Comparison of ENCODE assay signal across 1 cellular context in the genomic region with DNA sequence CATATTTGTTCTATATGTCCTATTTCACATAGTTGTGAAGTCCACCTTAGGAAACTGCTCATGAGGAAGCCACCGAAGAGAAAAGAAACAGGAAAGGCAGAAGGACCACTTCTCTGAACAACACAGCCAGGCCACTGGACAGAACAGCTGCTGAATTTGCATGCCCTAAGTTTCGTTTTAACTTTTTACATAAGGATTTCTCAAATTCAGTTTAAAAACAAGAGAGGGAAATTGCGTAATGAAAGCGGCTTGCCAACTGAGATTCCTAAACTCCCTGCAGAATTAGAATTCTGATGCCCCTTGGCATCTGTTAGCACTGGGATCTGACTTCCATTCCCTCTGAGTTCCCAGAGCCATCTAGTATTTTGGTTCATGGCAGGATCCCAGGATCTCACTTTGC.
TF ChIP-seq lines count a peak whose summit lies in the region.

No MANE protein-coding gene starts in this region.

TF ChIP-seq in IMR-90, 13 proteins besides CTCF, POLR2A, EP300 and RAD21:
- no peak for TF ChIP-seq MAFK (IDR thresholded peaks at IDR 0.05; ENCODE audit: low read depth, low read length)
- peak; percentile 81 for TF ChIP-seq CEBPB (IDR thresholded peaks at IDR 0.05; ENCODE audit: low read depth, low read length)
- TF ChIP-seq MXI1 (IDR thresholded peaks at IDR 0.05; ENCODE audit: borderline replicate concordance, low read depth, low read length): no peak
- no peak for TF ChIP-seq CHD1 (IDR thresholded peaks at IDR 0.05; ENCODE audit: low read depth, low read length)
- no peak for TF ChIP-seq RCOR1 (IDR thresholded peaks at IDR 0.05; ENCODE audit: insufficient replicate concordance, low read length)
- TF ChIP-seq SMC3 (IDR thresholded peaks at IDR 0.05; ENCODE audit: low read depth, low read length): no peak
- no peak for TF ChIP-seq FOS (IDR thresholded peaks at IDR 0.05; ENCODE audit: low read depth, low read length)
- no peak for TF ChIP-seq RFX5 (IDR thresholded peaks at IDR 0.05; ENCODE audit: low read depth, low read length)
